Comparison of ENCODE assay signal across 23 cellular contexts in genomic region chr13:103638706-103639105, GRCh38.
"Had no signal": no experiment of that assay in that cellular context is flagged by ENCODE, and none has a peak within 500 bp of the region (broad histone marks: within the 10 kb centered on the region; RNA-seq: fewer than 3 reads in every experiment).

No MANE protein-coding gene starts in this region.

- H3K27me3 ChIP-seq: esophagus muscularis mucosa, foreskin keratinocyte, gastroesophageal sphincter, right lobe of liver, suprapubic skin, transverse colon, upper lobe of right lung, uterus had no signal

- DNase-seq: dermis blood vessel endothelial cell; effector memory CD4-positive, alpha-beta T cell; foreskin keratinocyte; lower lobe of right lung; naive thymus-derived CD8-positive, alpha-beta T cell; nephron progenitor cell; nucleus accumbens; psoas muscle; right lobe of liver; stimulated activated CD4-positive, alpha-beta T cell treated with anti-CD3 and anti-CD28 coated beads, Interleukin-12 subunit alpha, Interleukin-12 subunit beta, amount 100 ng/mL, for 4 hours; stimulated activated CD4-positive, alpha-beta T cell treated with anti-CD3 and anti-CD28 coated beads, Interleukin-1b, Interleukin-23, amount 100 ng/mL, for 48 hours; stimulated activated CD4-positive, alpha-beta T cell treated with anti-CD3 and anti-CD28 coated beads, Interleukin-4, amount 100 ng/mL, for 1 hour; stimulated activated CD8-positive, alpha-beta memory T cell treated with anti-CD3 and anti-CD28 coated beads, Interleukin-4, amount 100 ng/mL, for 48 hours; stimulated activated naive CD4-positive, alpha-beta T cell; stimulated activated naive CD8-positive, alpha-beta T cell treated with anti-CD3 and anti-CD28 coated beads, Interleukin-15, amount 100 ng/mL, for 72 hours; transverse colon; upper lobe of right lung; uterus had no signal

- H3K36me3 ChIP-seq: esophagus muscularis mucosa, gastroesophageal sphincter, lower lobe of right lung, right lobe of liver, suprapubic skin, transverse colon, upper lobe of right lung, uterus had no signal

- H3K4me1 ChIP-seq: esophagus muscularis mucosa, foreskin keratinocyte, gastroesophageal sphincter, lower lobe of right lung, psoas muscle, suprapubic skin, transverse colon, upper lobe of right lung, uterus had no signal

- ATAC-seq: foreskin keratinocyte; gastroesophageal sphincter; lower lobe of right lung; naive thymus-derived CD8-positive, alpha-beta T cell; psoas muscle; stimulated activated naive CD8-positive, alpha-beta T cell treated with anti-CD3 and anti-CD28 coated beads, Interleukin-15, amount 100 ng/mL, for 72 hours; upper lobe of right lung had no signal

- H3K27ac ChIP-seq: coronary artery, esophagus muscularis mucosa, foreskin keratinocyte, gastroesophageal sphincter, lower lobe of right lung, psoas muscle, right lobe of liver, suprapubic skin, transverse colon, upper lobe of right lung, uterus had no signal

- H3K9me3 ChIP-seq: esophagus muscularis mucosa, gastroesophageal sphincter, psoas muscle, right lobe of liver, suprapubic skin, transverse colon, upper lobe of right lung, uterus had no signal

- H3K4me3 ChIP-seq: coronary artery, esophagus muscularis mucosa, gastroesophageal sphincter, lower lobe of right lung, psoas muscle, right lobe of liver, smooth muscle cell, suprapubic skin, transverse colon, upper lobe of right lung, uterus had no signal
